8 cellular contexts compared by ENCODE assay signal in the genomic region with DNA sequence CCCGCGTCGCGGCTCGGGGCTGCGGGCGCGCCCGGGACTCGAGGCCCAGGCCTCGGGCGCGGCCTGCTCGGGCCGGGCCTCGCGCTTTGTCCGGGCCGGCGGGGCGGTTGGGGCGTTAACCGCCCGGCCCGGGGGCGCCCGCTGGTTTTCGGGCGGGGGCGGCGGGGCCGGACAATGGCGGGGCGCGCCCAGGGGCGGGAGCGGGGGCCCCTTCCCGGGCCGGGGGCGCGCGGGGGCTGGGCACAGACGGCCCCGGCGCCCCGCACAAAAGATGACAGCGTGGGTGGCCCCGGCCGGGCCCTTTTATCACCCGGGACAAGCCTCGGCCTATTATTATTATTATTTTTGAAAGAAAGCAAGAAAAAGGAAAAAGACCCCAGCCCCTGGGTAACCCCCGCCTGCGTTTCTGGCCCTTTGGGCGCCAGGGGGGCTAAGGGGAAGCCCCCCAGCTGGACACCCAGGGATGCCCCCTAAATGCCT. TPM values are rescaled to one million over a fixed set of nuclear protein-coding genes. Genes with fewer than 3 reads are reported as not detected.
DNase-seq lines count a peak whose midpoint lies in the region; ATAC-seq and TF ChIP-seq lines count a peak whose summit lies in the region.

No MANE protein-coding gene starts in this region.

- DNase-seq in H7: no peak
- no peak for DNase-seq in iPS DF 6.9 (ENCODE audit: low read depth, low spot score)
- no peak for DNase-seq in stimulated activated naive CD8-positive, alpha-beta T cell treated with anti-CD3 and anti-CD28 coated beads, Interleukin-15, amount 100 ng/mL, for 72 hours
- DNase-seq in NK-92 (lab: John Stamatoyannopoulos, UW; ENCODE audit: unreplicated experiment): no peak
- DNase-seq in NCI-H524 (lab: John Stamatoyannopoulos, UW): no peak

- peaks cover 4% of the 10 kb centered on the region; the same call in 1 of the 2 replicates for H3K4me1 ChIP-seq in iPS DF 6.9 (ENCODE audit: control insufficient read depth, insufficient read depth, low read length)

- H3K27me3 ChIP-seq in H7 (ENCODE audit: control insufficient read depth, insufficient read depth, low read length) (no peaks in the 10 kb centered on the region), iPS DF 6.9 (ENCODE audit: control insufficient read depth, insufficient read depth, low read length) (no peaks in the 10 kb centered on the region)

- H3K27ac Mint-ChIP-seq in stimulated activated naive CD8-positive, alpha-beta T cell treated with anti-CD3 and anti-CD28 coated beads, Interleukin-15, amount 100 ng/mL, for 72 hours: peak overlapping the region; percentile 93 to 97

- TF ChIP-seq CTCF in VCaP (conservative IDR thresholded peaks at IDR 0.05): no peak

- H3K4me3 ChIP-seq in H7 (ENCODE audit: insufficient read depth, low read depth, low read length) (peak overlapping the region; percentile 52), iPS DF 6.9 (ENCODE audit: low read length) (peak overlapping the region; percentile 56)

- peak overlapping the region; percentile 88 to 97 for H3K4me3 Mint-ChIP-seq in stimulated activated naive CD8-positive, alpha-beta T cell treated with anti-CD3 and anti-CD28 coated beads, Interleukin-15, amount 100 ng/mL, for 72 hours

- no peaks in the 10 kb centered on the region for H3K9me3 Mint-ChIP-seq in stimulated activated naive CD8-positive, alpha-beta T cell treated with anti-CD3 and anti-CD28 coated beads, Interleukin-15, amount 100 ng/mL, for 72 hours

- H3K4me1 Mint-ChIP-seq in stimulated activated naive CD8-positive, alpha-beta T cell treated with anti-CD3 and anti-CD28 coated beads, Interleukin-15, amount 100 ng/mL, for 72 hours: peaks cover 48% of the 10 kb centered on the region

- no peaks in the 10 kb centered on the region for H3K27me3 Mint-ChIP-seq in stimulated activated naive CD8-positive, alpha-beta T cell treated with anti-CD3 and anti-CD28 coated beads, Interleukin-15, amount 100 ng/mL, for 72 hours

- no peaks in the 10 kb centered on the region; the same call in 1 of the 2 replicates for H3K9me3 ChIP-seq in iPS DF 6.9 (ENCODE audit: control insufficient read depth, insufficient read depth, low read length)

- no peaks in the 10 kb centered on the region for H3K36me3 ChIP-seq in H7 (replicated peaks; ENCODE audit: control insufficient read depth, insufficient read depth, low read length)
- no peaks in the 10 kb centered on the region for H3K36me3 ChIP-seq in iPS DF 6.9 (ENCODE audit: control insufficient read depth, insufficient read depth, low read length)

- WGBS in iPS DF 6.9 (ENCODE audit: insufficient coverage, insufficient read length): no CpG with 5 or more reads among the region's 54 CpGs

- ATAC-seq in stimulated activated naive CD8-positive, alpha-beta T cell treated with anti-CD3 and anti-CD28 coated beads, Interleukin-15, amount 100 ng/mL, for 72 hours: no peak
- ATAC-seq in HG02884 (IDR thresholded peaks at IDR 0.05; ENCODE audit: unreplicated experiment) (no peak), GM21723 (IDR thresholded peaks at IDR 0.05; ENCODE audit: unreplicated experiment) (no peak)

- peak overlapping the region; percentile 80 for H3K27ac ChIP-seq in VCaP
- H3K27ac ChIP-seq in iPS DF 6.9 (ENCODE audit: low read length): no peak overlapping the region

RNA-seq across cellular contexts. Expression of a gene that starts 0.4 kb away (rescaled TPM):
- total RNA-seq in H7 (2014; rRNA removed; shearing (Covaris generic)): 12.0 and 18.5 TPM in 2 replicates
